2 cellular contexts compared by ENCODE assay signal in genomic region chr1:205430631-205431305, GRCh38.
TF ChIP-seq lines count a peak whose summit lies in the region.

No MANE protein-coding gene starts in this region.

TF ChIP-seq in HEK293T, 16 proteins besides CTCF, POLR2A, EP300 and RAD21 (continued from another document):
- TF ChIP-seq FOXA1 (IDR thresholded peaks at IDR 0.05) (no peak), L3MBTL2 (conservative IDR thresholded peaks at IDR 0.05) (peak; percentile 63), PKNOX1 (IDR thresholded peaks at IDR 0.05) (peak; percentile 32; the same call in 1 of the 2 replicates)
TF ChIP-seq in HEK293T: peak in this region for 3.

TF ChIP-seq in GM12878, 131 proteins besides CTCF, POLR2A, EP300 and RAD21 (continued from another document and continues in another):
- TF ChIP-seq NR2F1 (conservative IDR thresholded peaks at IDR 0.05) (no peak), BRCA1 (IDR thresholded peaks at IDR 0.05; ENCODE audit: low read depth, low read length) (no peak), STAT1 (conservative IDR thresholded peaks at IDR 0.05) (0 out of 2 replicates have a peak, but pooled peaks have one; percentile 39), ZSCAN29 (IDR thresholded peaks at IDR 0.05) (no peak), MYC (IDR thresholded peaks at IDR 0.05; ENCODE audit: insufficient read depth, insufficient read length, insufficient replicate concordance, low read length, severe bottlenecking) (no peak), ELK1 (IDR thresholded peaks at IDR 0.05; ENCODE audit: low read depth, low read length) (no peak), SIN3A (IDR thresholded peaks at IDR 0.05; ENCODE audit: low read depth, low read length) (0 out of 2 replicates have a peak, but pooled peaks have one; percentile 49), POLR2AphosphoS5 (IDR thresholded peaks at IDR 0.05; ENCODE audit: low read length) (no peak), MAX (IDR thresholded peaks at IDR 0.05; ENCODE audit: low read depth, low read length) (no peak), HDAC6 (IDR thresholded peaks at IDR 0.05; ENCODE audit: unreplicated experiment) (no peak), SUZ12 (IDR thresholded peaks at IDR 0.05; ENCODE audit: unreplicated experiment) (no peak), BHLHE40 (IDR thresholded peaks at IDR 0.05; ENCODE audit: borderline replicate concordance in 1 of 2, low read depth in 2 of 2, low read length in 1 of 2) (peak in 1 of 2 experiments; percentile 22; a peak in 1 of 4 replicates), RBBP5 (conservative IDR thresholded peaks at IDR 0.05) (no peak), IKZF1 (conservative IDR thresholded peaks at IDR 0.05) (peak; percentile 67), IRF5 (IDR thresholded peaks at IDR 0.05; ENCODE audit: borderline replicate concordance) (no peak), MEF2A (IDR thresholded peaks at IDR 0.05; ENCODE audit: insufficient read depth, low read depth, low read length) (0 out of 2 replicates have a peak, but pooled peaks have one; percentile 16), MYB (IDR thresholded peaks at IDR 0.05; ENCODE audit: borderline replicate concordance, low read depth, low read length) (peak; percentile 70; the same call in 1 of the 2 replicates), BCLAF1 (IDR thresholded peaks at IDR 0.05) (no peak), CHD2 (IDR thresholded peaks at IDR 0.05; ENCODE audit: borderline replicate concordance, low read depth, low read length) (peak; percentile 85), ATF2 (IDR thresholded peaks at IDR 0.05; ENCODE audit: low read length) (no peak), IKZF2 (IDR thresholded peaks at IDR 0.05) (peak; percentile 43 to 53; a peak in 1 of 4 replicates), TBL1XR1 (IDR thresholded peaks at IDR 0.05; ENCODE audit: low read depth, low read length) (no peak), MLLT1 (IDR thresholded peaks at IDR 0.05) (no peak), PKNOX1 (IDR thresholded peaks at IDR 0.05) (peak; percentile 86), MXI1 (IDR thresholded peaks at IDR 0.05; ENCODE audit: low read depth, low read length) (peak; percentile 52; the same call in 1 of the 2 replicates), NFIC (IDR thresholded peaks at IDR 0.05; ENCODE audit: low read depth, low read length) (no peak), E4F1 (IDR thresholded peaks at IDR 0.05; ENCODE audit: borderline replicate concordance, partially characterized antibody) (no peak), CHD4 (IDR thresholded peaks at IDR 0.05) (no peak), MEF2B (IDR thresholded peaks at IDR 0.05; ENCODE audit: partially characterized antibody, poor library complexity, severe bottlenecking) (peak; percentile 49), FOXK2 (IDR thresholded peaks at IDR 0.05) (0 out of 2 replicates have a peak, but pooled peaks have one; percentile 39), NRF1 (conservative IDR thresholded peaks at IDR 0.05; ENCODE audit: low read depth, low read length) (peak; percentile 39; the same call in 1 of the 2 replicates), YBX1 (IDR thresholded peaks at IDR 0.05) (no peak), IRF3 (IDR thresholded peaks at IDR 0.05) (no peak), GABPA (IDR thresholded peaks at IDR 0.05; ENCODE audit: low read depth) (no peak), ZBTB11 (CRISPR knock-in tag; IDR thresholded peaks at IDR 0.05) (no peak), SMAD1 (IDR thresholded peaks at IDR 0.05; ENCODE audit: low read depth, partially characterized antibody) (no peak), SMAD5 (IDR thresholded peaks at IDR 0.05; ENCODE audit: low read depth) (no peak), DPF2 (IDR thresholded peaks at IDR 0.05) (peak; percentile 65; the same call in 1 of the 2 replicates)
